18 cellular contexts compared by ENCODE assay signal in genomic region chr17:83177611-83178532, GRCh38.
A peak's percentile ranks its signal among the peaks of the same experiment; 100 is the strongest.
DNase-seq lines count a peak whose midpoint lies in the region; ATAC-seq, FAIRE-seq and TF ChIP-seq lines count a peak whose summit lies in the region.
"Had no signal": no experiment of that assay in that cellular context is flagged by ENCODE, and none has a peak within 500 bp of the region (broad histone marks: within the 10 kb centered on the region; RNA-seq: fewer than 3 reads in every experiment).

No MANE protein-coding gene starts in this region.

- peaks cover 40% of the 10 kb centered on the region for H3K27me3 Mint-ChIP-seq in astrocyte (ENCODE audit: low read depth, unreplicated experiment)
- H3K27me3 Mint-ChIP-seq: activated naive CD4-positive, alpha-beta T cell treated with anti-CD3 and anti-CD28 coated beads, Interleukin-2, amount 50 U/mL, for 24 hours had no signal

- H3K4me3 ChIP-seq in astrocyte (ENCODE audit: insufficient read depth, low read depth, low read length) = no peak overlapping the region
- no peak overlapping the region for H3K4me3 ChIP-seq in lung
- no peak overlapping the region for H3K4me3 ChIP-seq in gastroesophageal sphincter
- H3K4me3 ChIP-seq: K562, PC-9, psoas muscle had no signal

- no peak for TF ChIP-seq CTCF in astrocyte (IDR thresholded peaks at IDR 0.05; ENCODE audit: insufficient read depth, low read depth, low read length)
- no peak for TF ChIP-seq CTCF in lung (IDR thresholded peaks at IDR 0.05; ENCODE audit: control extremely low read depth, extremely low read depth)
- TF ChIP-seq CTCF in gastroesophageal sphincter (IDR thresholded peaks at IDR 0.05) = no peak

- no peaks in the 10 kb centered on the region for H3K36me3 Mint-ChIP-seq in activated naive CD4-positive, alpha-beta T cell treated with anti-CD3 and anti-CD28 coated beads, Interleukin-2, amount 50 U/mL, for 72 hours
- no peaks in the 10 kb centered on the region for H3K36me3 Mint-ChIP-seq in astrocyte (ENCODE audit: low read depth, unreplicated experiment)
- H3K36me3 Mint-ChIP-seq: activated naive CD4-positive, alpha-beta T cell treated with anti-CD3 and anti-CD28 coated beads, Interleukin-2, amount 50 U/mL, for 24 hours had no signal

- TF ChIP-seq POLR2A in gastroesophageal sphincter (IDR thresholded peaks at IDR 0.05) = no peak

- H3K27me3 ChIP-seq in astrocyte (ENCODE audit: insufficient read depth, low read length) (no peaks in the 10 kb centered on the region), lung (ENCODE audit: control insufficient read depth, insufficient read depth) (no peaks in the 10 kb centered on the region), gastroesophageal sphincter (no peaks in the 10 kb centered on the region)

- H3K4me1 ChIP-seq in astrocyte (ENCODE audit: insufficient read depth, low read length) (no peaks in the 10 kb centered on the region), lung (ENCODE audit: control insufficient read depth in 2 of 2, insufficient read depth in 2 of 2, low read length in 2 of 2) (peaks cover 0 to 9% of the 10 kb centered on the region in 2 donors), gastroesophageal sphincter (no peaks in the 10 kb centered on the region)
- H3K4me1 ChIP-seq: psoas muscle had no signal

- 92 to 94% methylated on average over 32 of the region's 32 CpGs for WGBS in lung, 2 donors
- 93 to 95% methylated on average over 6 of the region's 32 CpGs for WGBS in gastroesophageal sphincter (ENCODE audit: low coverage in 1 of 2), 2 donors

- no peaks in the 10 kb centered on the region for H3K9me3 ChIP-seq in astrocyte (ENCODE audit: insufficient read depth, low read depth, low read length)
- H3K9me3 ChIP-seq in lung (ENCODE audit: control insufficient read depth in 2 of 2, insufficient read depth in 1 of 2, low read length in 1 of 2) = no peaks in the 10 kb centered on the region
- H3K9me3 ChIP-seq in gastroesophageal sphincter = no peaks in the 10 kb centered on the region
- H3K9me3 ChIP-seq: psoas muscle had no signal

- H3K9me3 Mint-ChIP-seq in activated naive CD4-positive, alpha-beta T cell treated with anti-CD3 and anti-CD28 coated beads, Interleukin-2, amount 50 U/mL, for 72 hours = no peaks in the 10 kb centered on the region
- H3K9me3 Mint-ChIP-seq in astrocyte (ENCODE audit: unreplicated experiment) = no peaks in the 10 kb centered on the region
- H3K9me3 Mint-ChIP-seq: activated naive CD4-positive, alpha-beta T cell treated with anti-CD3 and anti-CD28 coated beads, Interleukin-2, amount 50 U/mL, for 24 hours had no signal

- H3K27ac ChIP-seq in astrocyte (ENCODE audit: low read depth, low read length) = no peak overlapping the region
- H3K27ac ChIP-seq in lung (ENCODE audit: low read depth in 1 of 2, low read length in 1 of 2) = no peak overlapping the region
- no peak overlapping the region for H3K27ac ChIP-seq in gastroesophageal sphincter
- H3K27ac ChIP-seq: PC-9, psoas muscle had no signal

- no peak for TF ChIP-seq EP300 in gastroesophageal sphincter (IDR thresholded peaks at IDR 0.05)

- H3K36me3 ChIP-seq in astrocyte (ENCODE audit: insufficient read depth, low read length) (no peaks in the 10 kb centered on the region), lung (ENCODE audit: control insufficient read depth in 2 of 2, insufficient read depth in 2 of 2, low read length in 2 of 2) (no peaks in the 10 kb centered on the region), gastroesophageal sphincter (no peaks in the 10 kb centered on the region)

- no peak overlapping the region for H2AFZ ChIP-seq in astrocyte (ENCODE audit: low read depth, low read length)
- H2AFZ ChIP-seq: PC-9 had no signal

- H4K20me1 ChIP-seq in astrocyte (ENCODE audit: insufficient read depth, low read length) = no peaks in the 10 kb centered on the region

- no peak overlapping the region for H3K4me3 Mint-ChIP-seq in astrocyte (ENCODE audit: unreplicated experiment)
- H3K4me3 Mint-ChIP-seq: activated naive CD4-positive, alpha-beta T cell treated with anti-CD3 and anti-CD28 coated beads, Interleukin-2, amount 50 U/mL, for 24 hours had no signal

- H3K9ac ChIP-seq in astrocyte (ENCODE audit: low read length) = no peak overlapping the region

- DNase-seq in activated naive CD4-positive, alpha-beta T cell treated with anti-CD3 and anti-CD28 coated beads, Interleukin-2, amount 50 U/mL, for 72 hours (ENCODE audit: low spot score in 2 of 2) = peak; percentile 1 to 49
- DNase-seq in activated naive CD4-positive, alpha-beta T cell (lab: John Stamatoyannopoulos, UW) = no peak
- DNase-seq in astrocyte (ENCODE audit: low read depth) (no peak), lung (ENCODE audit: low spot score) (peak; percentile 26), NCI-H1694 treated with DMSO at 0.1 percent for 48 hours (lab: John Stamatoyannopoulos, UW) (no peak), AG08395 (ENCODE audit: low spot score) (no peak)
- peak; percentile 21 for DNase-seq in stimulated activated CD8-positive, alpha-beta memory T cell treated with anti-CD3 and anti-CD28 coated beads, Interleukin-4, amount 100 ng/mL, for 48 hours
- DNase-seq: effector CD4-positive, alpha-beta T cell; GF-D8; hippocampal formation; NCI-H2107; PC-9; psoas muscle; stimulated activated CD4-positive, alpha-beta T cell treated with anti-CD3 and anti-CD28 coated beads, Interleukin-15, amount 100 ng/mL, for 24 hours had no signal

- no peaks in the 10 kb centered on the region for H3K79me2 ChIP-seq in astrocyte (ENCODE audit: insufficient read depth, low read length)

- no peaks in the 10 kb centered on the region for H3K4me1 Mint-ChIP-seq in astrocyte (ENCODE audit: low read depth, unreplicated experiment)
- H3K4me1 Mint-ChIP-seq: activated naive CD4-positive, alpha-beta T cell treated with anti-CD3 and anti-CD28 coated beads, Interleukin-2, amount 50 U/mL, for 24 hours had no signal

- H3K4me2 ChIP-seq in astrocyte (ENCODE audit: low read length) = no peak overlapping the region
- H3K4me2 ChIP-seq: PC-9 had no signal

- no peak for FAIRE-seq in astrocyte (lab: Jason Lieb, UNC)
- FAIRE-seq: D721Med, K562 had no signal

- no peak for ATAC-seq in activated naive CD4-positive, alpha-beta T cell treated with anti-CD3 and anti-CD28 coated beads, Interleukin-2, amount 50 U/mL, for 72 hours
- ATAC-seq in lung (ENCODE audit: insufficient read depth, low FRiP score) (no peak), gastroesophageal sphincter (no peak)
- ATAC-seq: K562, psoas muscle had no signal

- no peak overlapping the region for H3K27ac Mint-ChIP-seq in activated naive CD4-positive, alpha-beta T cell treated with anti-CD3 and anti-CD28 coated beads, Interleukin-2, amount 50 U/mL, for 72 hours
- peak overlapping the region; percentile 34 for H3K27ac Mint-ChIP-seq in astrocyte (ENCODE audit: unreplicated experiment)
- H3K27ac Mint-ChIP-seq: activated naive CD4-positive, alpha-beta T cell treated with anti-CD3 and anti-CD28 coated beads, Interleukin-2, amount 50 U/mL, for 24 hours had no signal

Comparison
In these comparisons a context has a peak if more than half of its experiments do, and no peak if none do; other contexts are left out.
1. DNase-seq: peak in activated naive CD4-positive, alpha-beta T cell treated with anti-CD3 and anti-CD28 coated beads, Interleukin-2, amount 50 U/mL, for 72 hours (2 of 2), lung (single experiment) and stimulated activated CD8-positive, alpha-beta memory T cell treated with anti-CD3 and anti-CD28 coated beads, Interleukin-4, amount 100 ng/mL, for 48 hours (single experiment); none in activated naive CD4-positive, alpha-beta T cell (0 of 4), astrocyte (single experiment), NCI-H1694 treated with DMSO at 0.1 percent for 48 hours (single experiment) and AG08395 (single experiment).